ENCODE assay signal across 22 cellular contexts in the genomic region with DNA sequence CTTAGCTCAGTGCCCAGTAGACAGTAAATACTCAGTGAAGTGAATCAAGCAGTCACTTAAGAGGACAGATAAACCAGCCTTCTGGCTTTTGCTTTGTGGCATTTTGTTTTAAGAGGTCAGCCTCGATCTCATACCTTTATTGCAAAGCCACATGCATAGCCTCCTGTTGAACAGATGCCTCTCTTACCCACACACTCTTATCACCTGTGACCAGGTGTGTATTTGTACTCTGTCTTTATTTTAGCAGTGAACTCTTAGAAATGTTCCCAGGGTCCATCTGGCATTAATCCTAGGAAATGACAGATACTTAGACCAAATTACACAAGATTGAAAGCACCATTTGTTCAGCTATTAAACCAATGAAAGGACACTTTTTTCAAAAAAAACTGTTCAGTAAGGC.
A peak's percentile ranks its signal among the peaks of the same experiment; 100 is the strongest.
DNase-seq lines count a peak whose midpoint lies in the region; ATAC-seq and TF ChIP-seq lines count a peak whose summit lies in the region.
"Had no signal": no experiment of that assay in that cellular context is flagged by ENCODE, and none has a peak within 500 bp of the region (broad histone marks: within the 10 kb centered on the region; RNA-seq: fewer than 3 reads in every experiment).

No MANE protein-coding gene starts in this region.

- in situ Hi-C loops in brain microvascular endothelial cell (cut with HindIII; ENCODE audit: low pct_ligation_motif_present, low sequenced_read_pairs) = no loop called here

- CTCF ChIA-PET in CD8-positive, alpha-beta T cell (lab: Charles Lee) = no interaction called here

- no peak for TF ChIP-seq CTCF in progenitor cell of endocrine pancreas (IDR thresholded peaks at IDR 0.05; ENCODE audit: unreplicated experiment)
- TF ChIP-seq CTCF in CD8-positive, alpha-beta T cell (IDR thresholded peaks at IDR 0.05) = no peak
- TF ChIP-seq CTCF in brain microvascular endothelial cell (IDR thresholded peaks at IDR 0.05; ENCODE audit: low read depth, low read length, missing control alignments) = no peak

- H3K27me3 ChIP-seq in CD8-positive, alpha-beta T cell (ENCODE audit: insufficient read depth, low read length) = no peaks in the 10 kb centered on the region
- no peaks in the 10 kb centered on the region for H3K27me3 ChIP-seq in brain microvascular endothelial cell (replicated peaks)

- H3K4me1 ChIP-seq in CD8-positive, alpha-beta T cell (ENCODE audit: insufficient read depth, low read length) = no peaks in the 10 kb centered on the region

- H3K9me3 ChIP-seq in CD8-positive, alpha-beta T cell (ENCODE audit: low read length) = no peaks in the 10 kb centered on the region

- intact Hi-C loops in CD8-positive, alpha-beta T cell (cut with DNase I, micrococcal nuclease) = no loop called here

- no peak overlapping the region for H3K4me3 Mint-ChIP-seq in progenitor cell of endocrine pancreas (ENCODE audit: low read depth)
- H3K4me3 Mint-ChIP-seq in CD8-positive, alpha-beta T cell = no peak overlapping the region
- H3K4me3 Mint-ChIP-seq: T-helper 1 cell treated with Interleukin-12 subunit alpha and Interleukin-12 subunit beta and Interleukin-4 antibody, amounts not matched to agents 30 μg/mL and 1 μg/mL, for 36 hours had no signal

- ATAC-seq in CD8-positive, alpha-beta T cell = no peak
- ATAC-seq: Panc1 had no signal

- no peak overlapping the region for H3K4me3 ChIP-seq in CD8-positive, alpha-beta T cell (ENCODE audit: low read depth, low read length)
- H3K4me3 ChIP-seq in brain microvascular endothelial cell (ENCODE audit: low read depth, low read length) = no peak overlapping the region

- DNase-seq in DMS53 (lab: John Stamatoyannopoulos, UW) (peak; percentile 25), DMS53 treated with DMSO at 0.1 percent for 48 hours (lab: John Stamatoyannopoulos, UW; ENCODE audit: unreplicated experiment) (no peak), NCI-H146 treated with DMSO at 0.1 percent for 48 hours (lab: John Stamatoyannopoulos, UW; ENCODE audit: unreplicated experiment) (peak; percentile 62), NCI-H748 treated with DMSO at 0.1 percent for 48 hours (lab: John Stamatoyannopoulos, UW) (peak; percentile 12), progenitor cell of endocrine pancreas (ENCODE audit: low spot score, unreplicated experiment) (no peak), NCI-H1436 treated with DMSO at 0.1 percent for 48 hours (lab: John Stamatoyannopoulos, UW) (no peak), brain microvascular endothelial cell (no peak)
- DNase-seq in CD8-positive, alpha-beta T cell = no peak
- DNase-seq: 8988T, ACHN, DMS79 treated with DMSO at 0.1 percent for 48 hours, H7, NCI-H1048, NCI-H1436, NCI-H2029, NCI-H2171, NCI-H226, NCI-H510A, SHP77 treated with DMSO at 0.1 percent for 48 hours, SW 1271 had no signal

- H3K4me1 Mint-ChIP-seq in progenitor cell of endocrine pancreas (ENCODE audit: low read depth) = peaks cover 22% of the 10 kb centered on the region
- H3K4me1 Mint-ChIP-seq in CD8-positive, alpha-beta T cell (ENCODE audit: low read depth) = no peaks in the 10 kb centered on the region

- no peaks in the 10 kb centered on the region for H3K27me3 Mint-ChIP-seq in progenitor cell of endocrine pancreas
- H3K27me3 Mint-ChIP-seq in CD8-positive, alpha-beta T cell (ENCODE audit: low read depth) = no peaks in the 10 kb centered on the region

- peaks cover 2% of the 10 kb centered on the region for H3K36me3 Mint-ChIP-seq in progenitor cell of endocrine pancreas (ENCODE audit: insufficient read depth)
- no peaks in the 10 kb centered on the region for H3K36me3 Mint-ChIP-seq in CD8-positive, alpha-beta T cell

- no peak overlapping the region for H3K27ac ChIP-seq in CD8-positive, alpha-beta T cell (ENCODE audit: low read depth, low read length)
- H3K27ac ChIP-seq in brain microvascular endothelial cell = no peak overlapping the region

- peaks cover 8% of the 10 kb centered on the region for H3K9me3 Mint-ChIP-seq in progenitor cell of endocrine pancreas (ENCODE audit: low read depth)
- H3K9me3 Mint-ChIP-seq in CD8-positive, alpha-beta T cell = peaks cover 19% of the 10 kb centered on the region

- POLR2A ChIA-PET in CD8-positive, alpha-beta T cell (lab: Charles Lee) = no interaction called here

- H3K27ac Mint-ChIP-seq in progenitor cell of endocrine pancreas = peak overlapping the region; percentile 76
- no peak overlapping the region for H3K27ac Mint-ChIP-seq in CD8-positive, alpha-beta T cell
- H3K27ac Mint-ChIP-seq: T-helper 1 cell treated with Interleukin-12 subunit alpha and Interleukin-12 subunit beta and Interleukin-4 antibody, amounts not matched to agents 30 μg/mL and 1 μg/mL, for 36 hours had no signal

- no peaks in the 10 kb centered on the region for H3K36me3 ChIP-seq in CD8-positive, alpha-beta T cell (ENCODE audit: insufficient read depth, low read length)
- no peaks in the 10 kb centered on the region for H3K36me3 ChIP-seq in brain microvascular endothelial cell (replicated peaks)

Comparison
In these comparisons a context has a peak if more than half of its experiments do, and no peak if none do; other contexts are left out.
1. DNase-seq: peak in DMS53 (single experiment), NCI-H146 treated with DMSO at 0.1 percent for 48 hours (single experiment) and NCI-H748 treated with DMSO at 0.1 percent for 48 hours (single experiment); none in DMS53 treated with DMSO at 0.1 percent for 48 hours (single experiment), progenitor cell of endocrine pancreas (single experiment), CD8-positive, alpha-beta T cell (0 of 7), NCI-H1436 treated with DMSO at 0.1 percent for 48 hours (single experiment) and brain microvascular endothelial cell (single experiment).